13 cellular contexts compared by ENCODE assay signal in the genomic region with DNA sequence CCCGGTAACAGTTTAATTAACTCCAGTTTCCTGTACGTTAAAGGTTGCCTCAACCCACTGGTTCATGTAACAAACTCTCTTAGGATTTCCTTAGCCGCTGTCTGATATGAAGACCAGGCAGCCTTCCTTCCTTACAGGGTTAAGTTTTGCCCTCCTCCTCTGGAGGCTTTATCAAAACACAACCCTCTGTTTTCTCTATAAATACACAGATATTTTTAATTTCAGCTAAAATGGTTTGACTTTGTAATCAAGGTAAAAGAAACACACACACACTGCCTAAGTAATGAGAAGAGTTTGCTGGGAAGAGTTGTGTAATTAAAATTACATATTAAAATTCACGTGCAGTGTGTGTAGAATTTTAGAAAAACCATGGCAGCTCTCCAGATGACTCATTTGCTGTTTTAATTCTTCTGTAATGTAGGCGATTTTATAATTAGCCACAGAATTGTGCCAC.
A peak's percentile ranks its signal among the peaks of the same experiment; 100 is the strongest.
DNase-seq lines count a peak whose midpoint lies in the region; ATAC-seq, FAIRE-seq and TF ChIP-seq lines count a peak whose summit lies in the region.
"Had no signal": no experiment of that assay in that cellular context is flagged by ENCODE, and none has a peak within 500 bp of the region (broad histone marks: within the 10 kb centered on the region; RNA-seq: fewer than 3 reads in every experiment).

No MANE protein-coding gene starts in this region.

- H3K79me2 ChIP-seq in HCT116 (ENCODE audit: insufficient read depth, low read length) = no peaks in the 10 kb centered on the region

- in situ Hi-C loops in astrocyte of the spinal cord (cut with HindIII; ENCODE audit: low sequenced_read_pairs) = no loop called here

- H3K9ac ChIP-seq in HCT116 (ENCODE audit: low read length) = no peak overlapping the region

- TF ChIP-seq RAD21 in HCT116 (IDR thresholded peaks at IDR 0.05; ENCODE audit: low read depth) = no peak

- peak overlapping the region; percentile 3; the same call in 1 of the 2 replicates for H3K4me2 ChIP-seq in HCT116 (ENCODE audit: low read length)

- RAD21 ChIA-PET in HCT116 (lab: Charles Lee; ENCODE audit: low non-redundant PET in 1 of 2, low total read pairs in 2 of 2, uncharacterized antibody in 2 of 2, unreplicated experiment in 2 of 2) = no interaction called here

- no peak overlapping the region for H3K27ac ChIP-seq in HCT116 (ENCODE audit: low read depth, low read length)
- H3K27ac ChIP-seq: VCaP had no signal

- H3K4me1 ChIP-seq in HCT116 (ENCODE audit: control insufficient read depth in 1 of 2, insufficient read depth in 2 of 2, low read length in 2 of 2) = peaks cover 4 to 7% of the 10 kb centered on the region in 2 experiments; a peak in 3 of 4 replicates

- no peak for TF ChIP-seq POLR2A in HCT116 (IDR thresholded peaks at IDR 0.05; ENCODE audit: borderline replicate concordance, extremely low read depth, insufficient read depth, insufficient read length)

- no peak overlapping the region for H3K4me3 ChIP-seq in HCT116 (replicated peaks in 1 of 2; ENCODE audit: low read depth in 1 of 2, low read length in 2 of 2)
- no peak overlapping the region for H3K4me3 ChIP-seq in astrocyte of the spinal cord (ENCODE audit: low read depth, low read length)

- TF ChIP-seq CTCF in HCT116 (IDR thresholded peaks at IDR 0.05 in 2 of 3, conservative IDR thresholded peaks at IDR 0.05 in 1 of 3; ENCODE audit: borderline replicate concordance in 1 of 3, insufficient read depth in 1 of 3, low read depth in 2 of 3, low read length in 2 of 3) = no peak
- TF ChIP-seq CTCF in astrocyte of the spinal cord (IDR thresholded peaks at IDR 0.05; ENCODE audit: low read depth, low read length) = no peak

- H3K27me3 ChIP-seq in HCT116 (ENCODE audit: insufficient read depth, low read length) = no peaks in the 10 kb centered on the region

- H3K36me3 ChIP-seq in HCT116 (ENCODE audit: control insufficient read depth in 1 of 2, insufficient read depth in 2 of 2, low read length in 2 of 2) = no peaks in the 10 kb centered on the region

- no peak for FAIRE-seq in frontal cortex (lab: Jason Lieb, UNC)

- H2AFZ ChIP-seq in HCT116 (ENCODE audit: low read depth, low read length, poor library complexity, severe bottlenecking) = peak overlapping the region; percentile 48

- peak; percentile 9 for DNase-seq in AG08395 (ENCODE audit: low spot score)
- DNase-seq in HCT116 (ENCODE audit: low read depth, low spot score) = no peak
- peak; percentile 32 for DNase-seq in astrocyte of the spinal cord (ENCODE audit: low read depth, low spot score)
- DNase-seq in kidney tubule cell (ENCODE audit: low spot score) = peak; percentile 20
- no peak for DNase-seq in NCI-H1694 treated with DMSO at 0.1 percent for 48 hours (lab: John Stamatoyannopoulos, UW)
- DNase-seq in islet precursor cell = no peak
- DNase-seq in stimulated activated CD8-positive, alpha-beta memory T cell treated with anti-CD3 and anti-CD28 coated beads, Interleukin-4, amount 100 ng/mL, for 48 hours = no peak
- no peak for DNase-seq in frontal cortex (ENCODE audit: low spot score in 2 of 2)
- DNase-seq: activated T-cell treated with anti-CD3 and anti-CD28 coated beads, Interleukin-2, amount 50 U/mL, for 1 hour; C1 segment of cervical spinal cord; head of caudate nucleus; NCI-H146 had no signal

- CTCF ChIA-PET in HCT116 (lab: Charles Lee) = no interaction called here

- intact Hi-C loops in HCT116 (cut with micrococcal nuclease) = no loop called here

- no peaks in the 10 kb centered on the region for H3K9me2 ChIP-seq in HCT116 (ENCODE audit: insufficient read depth)

- POLR2A ChIA-PET in HCT116 (lab: Charles Lee) = no interaction called here

- ATAC-seq in HCT116 = no peak

- no peaks in the 10 kb centered on the region for H3K9me3 ChIP-seq in HCT116 (ENCODE audit: control insufficient read depth in 1 of 2, insufficient read depth in 1 of 2, low read depth in 1 of 2, low read length in 2 of 2)

- BruUV-seq in HCT116 (replicated peaks; lab: Mats Ljungman, UMichigan) = no TSS peak

- H4K20me1 ChIP-seq in HCT116 (ENCODE audit: insufficient read depth) = no peaks in the 10 kb centered on the region

TF ChIP-seq in HCT116, 20 proteins besides CTCF, POLR2A, EP300 and RAD21:
- TF ChIP-seq EZH2 (IDR thresholded peaks at IDR 0.05) (no peak), SIN3A (IDR thresholded peaks at IDR 0.05; ENCODE audit: low read depth) (no peak), CEBPB (IDR thresholded peaks at IDR 0.05; ENCODE audit: low read depth) (no peak), EGR1 (IDR thresholded peaks at IDR 0.05; ENCODE audit: low read depth) (no peak), ATF3 (IDR thresholded peaks at IDR 0.05) (no peak), SRF (IDR thresholded peaks at IDR 0.05; ENCODE audit: low read depth) (no peak), YY1 (IDR thresholded peaks at IDR 0.05; ENCODE audit: extremely low read depth, insufficient replicate concordance, low read depth, low read length) (no peak)

Comparison
In these comparisons a context has a peak if more than half of its experiments do, and no peak if none do; other contexts are left out.
1. DNase-seq: peak in AG08395 (single experiment), astrocyte of the spinal cord (single experiment) and kidney tubule cell (single experiment); none in HCT116 (single experiment), NCI-H1694 treated with DMSO at 0.1 percent for 48 hours (single experiment), islet precursor cell (single experiment), stimulated activated CD8-positive, alpha-beta memory T cell treated with anti-CD3 and anti-CD28 coated beads, Interleukin-4, amount 100 ng/mL, for 48 hours (single experiment) and frontal cortex (0 of 2).